In the genomic region with DNA sequence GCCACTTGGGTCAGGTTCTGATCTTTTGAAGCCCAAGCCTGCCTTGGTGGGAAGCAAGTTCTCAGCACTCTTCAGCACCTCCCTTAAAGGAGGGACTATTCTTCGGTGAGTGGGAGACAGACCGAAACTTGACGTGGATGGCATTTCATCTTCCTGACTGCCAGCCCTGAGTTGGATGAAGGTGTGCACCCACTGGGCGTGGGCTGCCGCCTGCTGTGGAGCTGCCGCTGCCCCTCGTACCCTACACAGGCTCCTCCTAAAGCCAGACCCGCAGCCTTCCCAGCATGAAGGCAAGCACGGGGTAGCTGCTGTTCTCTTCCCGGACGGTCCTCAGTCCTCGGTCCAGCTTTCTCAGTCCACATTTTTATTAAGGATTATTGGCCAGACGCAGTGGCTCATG, we compare ENCODE assay signal across 32 cellular contexts.
DNase-seq lines count a peak whose midpoint lies in the region; ATAC-seq, FAIRE-seq and TF ChIP-seq lines count a peak whose summit lies in the region.
"Had no signal": no experiment of that assay in that cellular context is flagged by ENCODE, and none has a peak within 500 bp of the region (broad histone marks: within the 10 kb centered on the region; RNA-seq: fewer than 3 reads in every experiment).

No MANE protein-coding gene starts in this region.

- H4K91ac ChIP-seq in H1 (replicated peaks; ENCODE audit: insufficient read length, low read length), result no peak overlapping the region

- H2AK5ac ChIP-seq in H1 (ENCODE audit: low read depth, low read length) (no peak overlapping the region), mesendoderm (ENCODE audit: low read length) (no peak overlapping the region)

- H3K27ac ChIP-seq in mammary epithelial cell (ENCODE audit: insufficient read depth, low read depth, low read length), result no peak overlapping the region
- no peak overlapping the region for H3K27ac ChIP-seq in breast epithelium
- no peak overlapping the region for H3K27ac ChIP-seq in H1 (ENCODE audit: low read depth, low read length)
- H3K27ac ChIP-seq in mesendoderm (ENCODE audit: low read depth, low read length), result peak overlapping the region; percentile 13
- H3K27ac ChIP-seq in upper lobe of left lung, result no peak overlapping the region
- H3K27ac ChIP-seq: A549, colonic mucosa, foreskin keratinocyte, suprapubic skin had no signal

- H4K5ac ChIP-seq in H1 (ENCODE audit: insufficient read length, low read depth, low read length) (no peak overlapping the region), mesendoderm (ENCODE audit: low read length) (no peak overlapping the region)

- in situ Hi-C loops in mammary epithelial cell (cut with MboI; ENCODE audit: low sequenced_read_pairs in 2 of 2), result loop anchor here in 1 of 2 donors (10.0 kb wide), 1 partner anchor 259 kb away; no protein-coding TSS in a partner anchor

- H3K27me3 ChIP-seq in mammary epithelial cell (ENCODE audit: insufficient read depth, low read length) (no peaks in the 10 kb centered on the region), breast epithelium (no peaks in the 10 kb centered on the region), H1 (replicated peaks in 1 of 4; ENCODE audit: control insufficient read depth in 3 of 4, extremely low read depth in 1 of 4, insufficient read depth in 3 of 4, low read length in 3 of 4) (no peaks in the 10 kb centered on the region), mesendoderm (ENCODE audit: insufficient read depth, low read length, poor library complexity) (no peaks in the 10 kb centered on the region), upper lobe of left lung (no peaks in the 10 kb centered on the region)
- H3K27me3 ChIP-seq: colonic mucosa, foreskin keratinocyte, heart right ventricle, suprapubic skin had no signal

- dilution Hi-C loops in mammary epithelial cell (cut with HindIII; ENCODE audit: low sequenced_read_pairs), result loop anchor here (5.0 kb wide), 2 partner anchors 36 to 49 kb away; no protein-coding TSS in a partner anchor

- H2BK5ac ChIP-seq in H1 (ENCODE audit: low read depth, low read length) (no peak overlapping the region), mesendoderm (ENCODE audit: low read length) (no peak overlapping the region)

- no peak overlapping the region for H3K4ac ChIP-seq in H1 (replicated peaks; ENCODE audit: insufficient read length, low read depth, low read length)
- H3K4ac ChIP-seq in mesendoderm (ENCODE audit: low read depth, low read length), result no peak overlapping the region

- no peak for DNase-seq in mammary epithelial cell
- no peak for DNase-seq in breast epithelium (ENCODE audit: low spot score in 2 of 2)
- DNase-seq in H1 (ENCODE audit: low read depth in 1 of 2, low spot score in 2 of 2), result no peak
- no peak for DNase-seq in mesendoderm
- no peak for DNase-seq in upper lobe of left lung
- DNase-seq in NCI-H187 (lab: John Stamatoyannopoulos, UW), result no peak
- no peak for DNase-seq in erythroblast (lab: John Stamatoyannopoulos, UW)
- DNase-seq: activated CD8-positive, alpha-beta T cell treated with anti-CD3 and anti-CD28 coated beads for 36 hours; activated effector memory CD4-positive, alpha-beta T cell treated with Interleukin-2 at 50 U/mL for 16 hours; activated naive CD8-positive, alpha-beta T cell treated with anti-CD3 and anti-CD28 coated beads, Interleukin-2, amount 10 ng/mL, durations not matched to agents 7 days and 5 days; colonic mucosa; DMS153; effector CD4-positive, alpha-beta T cell; heart right ventricle; KG1; midbrain; naive B cell; NCI-H1092 treated with DMSO at 0.1 percent for 48 hours; NCI-H187 treated with DMSO at 0.1 percent for 48 hours; NCI-H526; NK-92 treated with Interleukin-12 subunit alpha and Interleukin-12 subunit beta, amount 100 ng/mL, for 24 hours; occipital lobe; stimulated activated naive B cell treated with anti-CD40 and anti-IgM and Interleukin-4, amounts not matched to agents 10 μg/mL and 1 μg/mL and 100 μg/mL, for 72 hours had no signal

- no peak overlapping the region for H2BK20ac ChIP-seq in H1 (ENCODE audit: low read length)

- CTCF ChIA-PET in mammary epithelial cell (lab: Charles Lee; ENCODE audit: low non-redundant PET), result interaction anchor here (0.7 kb wide), 1 partner anchor 40 kb away, joined by 3 read pairs; no protein-coding TSS in a partner anchor
- CTCF ChIA-PET in H1 (lab: Charles Lee; ENCODE audit: partially characterized antibody), result interaction anchor here (1.0 to 5.8 kb wide), 7 partner anchors 10 to 306 kb away, joined by 3 to 70 read pairs (median 6); no protein-coding TSS in a partner anchor

- H2BK120ac ChIP-seq in H1 (replicated peaks; ENCODE audit: low read depth, low read length) (no peak overlapping the region), mesendoderm (ENCODE audit: low read depth, low read length) (no peak overlapping the region)

- no TSS peak for BruUV-seq in mammary epithelial cell (replicated peaks; lab: Mats Ljungman, UMichigan)

- H3K79me1 ChIP-seq in H1 (ENCODE audit: low read depth, low read length), result peaks cover 25% of the 10 kb centered on the region; the same call in 1 of the 2 replicates
- H3K79me1 ChIP-seq in mesendoderm (ENCODE audit: low read length), result peaks cover 42% of the 10 kb centered on the region

- H3K14ac ChIP-seq in H1 (ENCODE audit: insufficient read length), result no peak overlapping the region

- intact Hi-C loops in mammary epithelial cell (cut with micrococcal nuclease), result loop anchor here (5.0 kb wide), 1 partner anchor 56 kb away; no protein-coding TSS in a partner anchor
- intact Hi-C loops in breast epithelium (cut with DNase I; ENCODE audit: low total_unique reads), result loop anchor here (5.0 kb wide), 1 partner anchor 256 kb away; no protein-coding TSS in a partner anchor

- ATAC-seq in upper lobe of left lung (ENCODE audit: low FRiP score in 2 of 2) (no peak), GM19455 (IDR thresholded peaks at IDR 0.05; ENCODE audit: unreplicated experiment) (no peak)
- ATAC-seq: A549; activated CD4-positive, CD25-positive, alpha-beta regulatory T cell treated with anti-CD3 and anti-CD28 coated beads, Interleukin-2, amount 50 U/mL, for 24 hours; activated CD8-positive, alpha-beta T cell treated with anti-CD3 and anti-CD28 coated beads for 36 hours; stimulated activated naive B cell treated with anti-CD40 and anti-IgM and Interleukin-4, amounts not matched to agents 10 μg/mL and 1 μg/mL and 100 μg/mL, for 72 hours had no signal

- H2BK15ac ChIP-seq in H1 (ENCODE audit: low read length), result no peak overlapping the region
- H2BK15ac ChIP-seq in mesendoderm (replicated peaks; ENCODE audit: low read depth), result no peak overlapping the region

- no peak overlapping the region for H3K18ac ChIP-seq in H1 (ENCODE audit: extremely low read depth, low read length)
- H3K18ac ChIP-seq in mesendoderm (ENCODE audit: low read length), result no peak overlapping the region

- peaks cover 91% of the 10 kb centered on the region for H3K79me2 ChIP-seq in mammary epithelial cell (ENCODE audit: insufficient read depth, low read length)
- peaks cover 0 to 88% of the 10 kb centered on the region in 2 experiments; a peak in 2 of 4 replicates for H3K79me2 ChIP-seq in H1 (ENCODE audit: control insufficient read depth in 1 of 2, insufficient read depth in 2 of 2, low read length in 2 of 2)
- peaks cover 39% of the 10 kb centered on the region for H3K79me2 ChIP-seq in mesendoderm (ENCODE audit: control insufficient read depth, insufficient read depth, low read length)

- POLR2A ChIA-PET in H1 (lab: Charles Lee; ENCODE audit: partially characterized antibody), result no interaction called here

- H3K4me2 ChIP-seq in mammary epithelial cell (ENCODE audit: insufficient read depth, low read depth, low read length) (peak overlapping the region; percentile 50), H1 (ENCODE audit: insufficient read depth in 1 of 2, low read depth in 2 of 2, low read length in 2 of 2) (no peak overlapping the region), mesendoderm (ENCODE audit: low read length) (no peak overlapping the region)
- H3K4me2 ChIP-seq: A549, SK-N-SH had no signal

- no peak for TF ChIP-seq POLR2A in breast epithelium (IDR thresholded peaks at IDR 0.05)
- no peak for TF ChIP-seq POLR2A in H1 (IDR thresholded peaks at IDR 0.05; ENCODE audit: control extremely low read depth in 1 of 2, low read depth in 2 of 2, low read length in 2 of 2)
- TF ChIP-seq POLR2A in upper lobe of left lung (IDR thresholded peaks at IDR 0.05), result no peak
- no peak for TF ChIP-seq POLR2A in erythroblast (IDR thresholded peaks at IDR 0.05; ENCODE audit: low read length)

- no peak overlapping the region for H3K4me3 ChIP-seq in mammary epithelial cell (replicated peaks in 1 of 3; ENCODE audit: insufficient read depth in 1 of 3, low read depth in 2 of 3, low read length in 3 of 3)
- peak overlapping the region in 1 of 3 donors; percentile 27 for H3K4me3 ChIP-seq in breast epithelium
- H3K4me3 ChIP-seq in H1 (ENCODE audit: extremely low read depth in 1 of 4, insufficient read depth in 2 of 4, low read depth in 3 of 4, low read length in 4 of 4), result no peak overlapping the region
- no peak overlapping the region for H3K4me3 ChIP-seq in mesendoderm (ENCODE audit: low read length)
- no peak overlapping the region for H3K4me3 ChIP-seq in upper lobe of left lung
- H3K4me3 ChIP-seq: A549, colonic mucosa, heart right ventricle, suprapubic skin had no signal

- H3K23me2 ChIP-seq in H1 (ENCODE audit: low read depth, low read length), result no peaks in the 10 kb centered on the region

- TF ChIP-seq EP300 in H1 (IDR thresholded peaks at IDR 0.05; ENCODE audit: borderline replicate concordance in 1 of 2, low read depth in 2 of 2, low read length in 2 of 2) (no peak), upper lobe of left lung (IDR thresholded peaks at IDR 0.05) (no peak)

- H3K9ac ChIP-seq in mammary epithelial cell (ENCODE audit: insufficient read depth, low read length) (peak overlapping the region; percentile 17), H1 (replicated peaks in 1 of 4; ENCODE audit: extremely low read depth in 1 of 4, low read depth in 3 of 4, low read length in 3 of 4) (no peak overlapping the region), mesendoderm (ENCODE audit: low read length) (no peak overlapping the region)
- H3K9ac ChIP-seq: SK-N-SH had no signal

- H2BK12ac ChIP-seq in H1 (ENCODE audit: low read depth, low read length), result no peak overlapping the region

- no peak overlapping the region for H3K56ac ChIP-seq in H1 (replicated peaks; ENCODE audit: insufficient read length, low read depth, low read length)
- no peak overlapping the region for H3K56ac ChIP-seq in mesendoderm (ENCODE audit: low read length)

- H2AFZ ChIP-seq in mammary epithelial cell (ENCODE audit: low read depth, low read length) (no peak overlapping the region), H1 (ENCODE audit: low read length) (no peak overlapping the region)

- H3K23ac ChIP-seq in H1 (ENCODE audit: insufficient read length), result no peak overlapping the region
- no peak overlapping the region for H3K23ac ChIP-seq in mesendoderm (ENCODE audit: low read length)

- H4K20me1 ChIP-seq in mammary epithelial cell (ENCODE audit: insufficient read depth, low read length) (no peaks in the 10 kb centered on the region), H1 (replicated peaks in 1 of 2; ENCODE audit: control insufficient read depth in 1 of 2, insufficient read depth in 2 of 2, low read length in 2 of 2) (peaks cover 13 to 21% of the 10 kb centered on the region in 2 experiments)

- H4K8ac ChIP-seq in H1 (ENCODE audit: extremely low read depth, insufficient read depth, low read length) (peak overlapping the region; percentile 79; the same call in 1 of the 2 replicates), mesendoderm (ENCODE audit: low read depth, low read length) (no peak overlapping the region)

- no peaks in the 10 kb centered on the region for H3K9me3 ChIP-seq in mammary epithelial cell (replicated peaks; ENCODE audit: insufficient read depth, low read length)
- H3K9me3 ChIP-seq in breast epithelium, result no peaks in the 10 kb centered on the region
- no peaks in the 10 kb centered on the region for H3K9me3 ChIP-seq in H1 (ENCODE audit: insufficient read depth in 2 of 2, low read depth in 1 of 2, low read length in 1 of 2)
- no peaks in the 10 kb centered on the region for H3K9me3 ChIP-seq in upper lobe of left lung
- H3K9me3 ChIP-seq: A549, colonic mucosa, heart right ventricle, SK-N-SH, suprapubic skin had no signal

- 88% methylated on average over 13 of the region's 13 CpGs for WGBS in mammary epithelial cell (ENCODE audit: low coverage, missing lambda C conversion rate)
- WGBS in H1 (ENCODE audit: extremely low coverage in 1 of 2, insufficient coverage in 1 of 2, insufficient read length in 1 of 2, insufficient replicate concordance in 2 of 2, low coverage in 1 of 2, low lambda C conversion rate in 2 of 2, missing lambda C conversion rate in 1 of 2), 2 experiments, result 84% methylated on average over 13 of the region's 13 CpGs; no CpG with 5 or more reads in 1 of the 2 experiments
- no CpG with 5 or more reads among the region's 13 CpGs for WGBS in mesendoderm (ENCODE audit: extremely low coverage, insufficient coverage, low lambda C conversion rate)
- WGBS in upper lobe of left lung, 2 donors, result 93 to 95% methylated on average over 8 to 13 of the region's 13 CpGs

- H3K36me3 ChIP-seq in mammary epithelial cell (ENCODE audit: insufficient read depth, low read length) (no peaks in the 10 kb centered on the region), breast epithelium (no peaks in the 10 kb centered on the region), H1 (ENCODE audit: control insufficient read depth in 2 of 4, insufficient read depth in 4 of 4, low read length in 3 of 4) (no peaks in the 10 kb centered on the region), mesendoderm (ENCODE audit: control insufficient read depth, insufficient read depth, low read length) (no peaks in the 10 kb centered on the region), upper lobe of left lung (peaks cover 0 to 10% (median 5%) of the 10 kb centered on the region in 4 donors)
- H3K36me3 ChIP-seq: colonic mucosa, suprapubic skin had no signal

- no peak for TF ChIP-seq CTCF in mammary epithelial cell (conservative IDR thresholded peaks at IDR 0.05 in 1 of 2, IDR thresholded peaks at IDR 0.05 in 1 of 2; ENCODE audit: extremely low read depth in 1 of 2, insufficient read depth in 1 of 2, low read depth in 1 of 2, low read length in 2 of 2)
- TF ChIP-seq CTCF in breast epithelium (IDR thresholded peaks at IDR 0.05), result no peak
- no peak for TF ChIP-seq CTCF in H1 (IDR thresholded peaks at IDR 0.05; ENCODE audit: control extremely low read depth in 1 of 3, insufficient read depth in 1 of 3, low read depth in 1 of 3, low read length in 3 of 3)
- no peak for TF ChIP-seq CTCF in upper lobe of left lung (IDR thresholded peaks at IDR 0.05)

- no peak for TF ChIP-seq RAD21 in H1 (IDR thresholded peaks at IDR 0.05 in 1 of 2, conservative IDR thresholded peaks at IDR 0.05 in 1 of 2; ENCODE audit: low read depth in 2 of 2, low read length in 2 of 2)

- H3K4me1 ChIP-seq in mammary epithelial cell (ENCODE audit: insufficient read depth, low read length), result peaks cover 22% of the 10 kb centered on the region
- H3K4me1 ChIP-seq in breast epithelium, result peaks cover 4 to 13% of the 10 kb centered on the region in 2 donors
- peaks cover 9 to 15% (median 14%) of the 10 kb centered on the region in 4 experiments for H3K4me1 ChIP-seq in H1 (replicated peaks in 1 of 4; ENCODE audit: control insufficient read depth in 3 of 4, insufficient read depth in 4 of 4, low read length in 3 of 4)
- H3K4me1 ChIP-seq in mesendoderm (ENCODE audit: control insufficient read depth, low read depth, low read length), result no peaks in the 10 kb centered on the region
- peaks cover 21 to 45% (median 40%) of the 10 kb centered on the region in 4 donors for H3K4me1 ChIP-seq in upper lobe of left lung
- H3K4me1 ChIP-seq: A549, colonic mucosa, foreskin keratinocyte had no signal

- FAIRE-seq in H1 (lab: Jason Lieb, UNC), result no peak
- FAIRE-seq: A549, astrocyte, GM19239, TTC549 had no signal
